Comparison of ENCODE assay signal across 8 cellular contexts in the genomic region with DNA sequence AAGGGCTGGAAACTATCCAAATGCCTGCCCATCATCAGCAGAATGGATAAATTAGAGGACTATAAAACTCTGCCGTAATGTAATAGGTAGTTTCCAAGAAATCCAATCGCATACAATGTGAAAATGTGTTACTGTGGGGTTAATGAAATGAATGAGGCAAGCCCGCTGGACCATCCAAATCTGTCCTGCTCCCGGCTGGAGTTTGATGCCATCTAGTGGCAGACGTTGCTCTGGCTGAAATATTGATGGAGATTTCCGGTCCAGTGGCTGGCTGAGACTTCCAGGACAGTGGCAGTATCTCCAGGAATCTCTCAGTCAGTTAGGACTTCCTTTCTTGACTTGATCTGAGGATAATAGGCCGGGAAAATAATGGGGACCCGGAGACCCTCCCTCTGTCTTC. TPM values are rescaled to one million over a fixed set of nuclear protein-coding genes. Genes with fewer than 3 reads are reported as not detected.
"Had no signal": no experiment of that assay in that cellular context is flagged by ENCODE, and none has a peak within 500 bp of the region (broad histone marks: within the 10 kb centered on the region; RNA-seq: fewer than 3 reads in every experiment).

No MANE protein-coding gene starts in this region.

RNA-seq across cellular contexts. Expression of a gene that starts 1.9 kb away (rescaled TPM):
- total RNA-seq: activated CD4-positive, alpha-beta memory T cell treated with anti-CD3 and anti-CD28 coated beads, Interleukin-2, amount 10 ng/mL, durations not matched to agents 7 days and 5 days; activated CD4-positive, alpha-beta T cell treated with anti-CD3 and anti-CD28 coated beads for 36 hours; activated CD8-positive, alpha-beta memory T cell treated with anti-CD3 and anti-CD28 coated beads for 36 hours; activated naive CD8-positive, alpha-beta T cell treated with anti-CD3 and anti-CD28 coated beads for 36 hours; activated T-helper 2 cell treated with anti-CD3 and anti-CD28 coated beads, Interferon-gamma antibody, Interleukin-2, Interleukin-4, amounts not matched to agents 10 μg/mL and 5 μg/mL and 100 μg/mL, durations not matched to agents 14 hours and 24 hours and 36 hours; adrenal gland; cardiac septum; T-helper 2 cell treated with Interferon-gamma antibody and Interleukin-4, amounts not matched to agents 100 ng/mL and 5 ng/mL, for 36 hours had no signal

RNA-seq across cellular contexts. Expression of a gene that starts 36.1 kb away (rescaled TPM):
- total RNA-seq: activated CD4-positive, alpha-beta memory T cell treated with anti-CD3 and anti-CD28 coated beads, Interleukin-2, amount 10 ng/mL, durations not matched to agents 7 days and 5 days; activated CD4-positive, alpha-beta T cell treated with anti-CD3 and anti-CD28 coated beads for 36 hours; activated CD8-positive, alpha-beta memory T cell treated with anti-CD3 and anti-CD28 coated beads for 36 hours; activated naive CD8-positive, alpha-beta T cell treated with anti-CD3 and anti-CD28 coated beads for 36 hours; activated T-helper 2 cell treated with anti-CD3 and anti-CD28 coated beads, Interferon-gamma antibody, Interleukin-2, Interleukin-4, amounts not matched to agents 10 μg/mL and 5 μg/mL and 100 μg/mL, durations not matched to agents 14 hours and 24 hours and 36 hours; adrenal gland; cardiac septum; T-helper 2 cell treated with Interferon-gamma antibody and Interleukin-4, amounts not matched to agents 100 ng/mL and 5 ng/mL, for 36 hours had no signal
